23 cellular contexts compared by ENCODE assay signal in genomic region chr4:3614731-3614980, GRCh38.
"Had no signal": no experiment of that assay in that cellular context is flagged by ENCODE, and none has a peak within 500 bp of the region (broad histone marks: within the 10 kb centered on the region; RNA-seq: fewer than 3 reads in every experiment).

No MANE protein-coding gene starts in this region.

- H3K36me3 ChIP-seq: esophagus squamous epithelium, left ventricle myocardium inferior, lower lobe of right lung, pancreas, prostate gland, right lobe of liver, spleen, tibial artery, upper lobe of left lung, vagina had no signal

- H3K27me3 ChIP-seq: hepatocyte, pancreas, right lobe of liver, spleen, tibial artery, upper lobe of left lung, vagina had no signal

- H3K4me2 ChIP-seq: hepatocyte had no signal

- H3K27ac ChIP-seq: esophagus squamous epithelium, hepatocyte, left ventricle myocardium inferior, lower lobe of right lung, pancreas, prostate gland, right lobe of liver, tibial artery, upper lobe of left lung, vagina had no signal

- H3K27ac Mint-ChIP-seq: dendritic cell treated with granulocyte-macrophage colony-stimulating factor and Interleukin-4, amounts not matched to agents 40 ng/mL and 50 ng/mL, for 4 days; stimulated activated memory B cell treated with anti-CD40 and anti-IgM and Interleukin-4, amounts not matched to agents 10 μg/mL and 1 μg/mL and 100 μg/mL, for 72 hours; stimulated activated naive CD8-positive, alpha-beta T cell treated with anti-CD3 and anti-CD28 coated beads, Interleukin-15, Interleukin-2, amounts not matched to agents 100 ng/mL and 50 ng/mL, for 24 hours had no signal

- DNase-seq: esophagus squamous epithelium; foreskin fibroblast; kidney; left cardiac atrium; lower lobe of right lung; mesenchymal stem cell; naive B cell; right lobe of liver; stimulated activated CD4-positive, alpha-beta T cell treated with anti-CD3 and anti-CD28 coated beads, Interleukin-15, amount 100 ng/mL, for 24 hours; stimulated activated CD4-positive, alpha-beta T cell treated with anti-CD3 and anti-CD28 coated beads, Interleukin-1b, Interleukin-23, amount 100 ng/mL, for 48 hours; stimulated activated CD4-positive, alpha-beta T cell treated with anti-CD3 and anti-CD28 coated beads, Interleukin-4, amount 100 ng/mL, for 24 hours had no signal

- H3K4me3 Mint-ChIP-seq: dendritic cell treated with granulocyte-macrophage colony-stimulating factor and Interleukin-4, amounts not matched to agents 40 ng/mL and 50 ng/mL, for 4 days; stimulated activated memory B cell treated with anti-CD40 and anti-IgM and Interleukin-4, amounts not matched to agents 10 μg/mL and 1 μg/mL and 100 μg/mL, for 72 hours; stimulated activated naive CD8-positive, alpha-beta T cell treated with anti-CD3 and anti-CD28 coated beads, Interleukin-15, Interleukin-2, amounts not matched to agents 100 ng/mL and 50 ng/mL, for 24 hours had no signal

- H3K4me3 ChIP-seq: esophagus squamous epithelium, hepatocyte, left ventricle myocardium inferior, lower lobe of right lung, pancreas, prostate gland, right lobe of liver, spleen, tibial artery, upper lobe of left lung, vagina had no signal

- H3K4me1 ChIP-seq: esophagus squamous epithelium, lower lobe of right lung, pancreas, prostate gland, right lobe of liver, upper lobe of left lung, vagina had no signal

- H2AFZ ChIP-seq: hepatocyte had no signal

- FAIRE-seq: colon, kidney, pancreas had no signal

- H3K4me1 Mint-ChIP-seq: stimulated activated memory B cell treated with anti-CD40 and anti-IgM and Interleukin-4, amounts not matched to agents 10 μg/mL and 1 μg/mL and 100 μg/mL, for 72 hours had no signal

- H3K36me3 Mint-ChIP-seq: naive B cell; stimulated activated memory B cell treated with anti-CD40 and anti-IgM and Interleukin-4, amounts not matched to agents 10 μg/mL and 1 μg/mL and 100 μg/mL, for 72 hours had no signal

- H3K79me2 ChIP-seq: hepatocyte had no signal

- H3K9me3 ChIP-seq: esophagus squamous epithelium, lower lobe of right lung, pancreas, prostate gland, right lobe of liver, spleen, tibial artery, upper lobe of left lung, vagina had no signal
